In the genomic region with DNA sequence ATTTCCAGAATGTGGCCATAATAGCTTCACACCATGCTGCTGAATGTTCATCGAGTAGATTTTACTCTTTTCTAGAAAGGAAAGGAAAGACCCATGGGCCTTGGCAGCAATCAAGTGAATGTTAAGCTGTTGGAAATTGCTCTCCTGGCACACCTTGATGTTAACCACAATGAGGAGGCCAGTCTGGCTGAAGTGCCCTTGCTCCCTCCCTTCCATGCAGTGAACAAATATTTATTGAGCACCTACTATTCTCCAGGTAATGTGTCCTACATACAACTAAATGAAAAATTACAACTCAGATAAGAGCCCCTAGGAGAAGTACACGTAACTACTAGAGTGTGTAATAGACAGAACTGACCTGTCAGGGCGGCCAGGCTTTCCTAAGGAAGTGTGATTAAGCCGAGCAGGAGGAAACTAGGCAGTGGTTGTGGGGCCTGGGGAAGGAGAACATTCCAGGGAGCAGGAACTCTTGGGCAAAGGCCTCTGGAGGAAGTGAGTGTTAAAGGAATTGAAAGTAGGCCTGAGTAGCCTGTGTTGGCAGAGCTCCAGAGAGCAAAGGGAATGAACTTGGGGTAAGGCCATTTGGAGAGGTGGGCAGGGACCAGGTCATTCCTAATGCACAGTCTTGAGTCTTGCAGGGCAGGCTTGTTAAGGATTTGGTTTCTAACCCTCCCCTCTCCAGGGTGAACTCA, we compare ENCODE assay signal across 1 cellular context.
TF ChIP-seq lines count a peak whose summit lies in the region.

No MANE protein-coding gene starts in this region.

TF ChIP-seq in SK-N-SH, 30 proteins besides CTCF, POLR2A, EP300 and RAD21:
- TF ChIP-seq GABPA (IDR thresholded peaks at IDR 0.05; ENCODE audit: low read depth) (no peak), SIN3A (IDR thresholded peaks at IDR 0.05; ENCODE audit: borderline replicate concordance, low read depth, low read length) (no peak)
